In genomic region chr1:40161888-40162397, GRCh38 we compare ENCODE assay signal across 9 cellular contexts. TPM values are rescaled to one million over a fixed set of nuclear protein-coding genes. Genes with fewer than 3 reads are reported as not detected.
A peak's percentile ranks its signal among the peaks of the same experiment; 100 is the strongest.
DNase-seq lines count a peak whose midpoint lies in the region; ATAC-seq, FAIRE-seq and TF ChIP-seq lines count a peak whose summit lies in the region.
"Had no signal": no experiment of that assay in that cellular context is flagged by ENCODE, and none has a peak within 500 bp of the region (broad histone marks: within the 10 kb centered on the region; RNA-seq: fewer than 3 reads in every experiment).

No MANE protein-coding gene starts in this region.

- peak; percentile 16 to 28 for DNase-seq in stimulated activated CD4-positive, alpha-beta T cell treated with anti-CD3 and anti-CD28 coated beads, Interleukin-2, amount 100 ng/mL, for 48 hours
- no peak for DNase-seq in stimulated activated CD4-positive, alpha-beta T cell treated with anti-CD3 and anti-CD28 coated beads, Interleukin-4, amount 100 ng/mL, for 24 hours
- DNase-seq in keratinocyte (ENCODE audit: low read depth, low spot score) (no peak), upper lobe of left lung (no peak), NCI-H69 (lab: John Stamatoyannopoulos, UW) (no peak)
- DNase-seq in activated CD4-positive, alpha-beta T cell treated with anti-CD3 and anti-CD28 coated beads, Interleukin-2, amount 10 ng/mL, durations not matched to agents 24 days and 14 days, result no peak

- peak overlapping the region; percentile 90 for H3K27ac ChIP-seq in VCaP
- H3K27ac ChIP-seq in keratinocyte (ENCODE audit: control insufficient read depth, insufficient read depth, low read length), result peak overlapping the region; percentile 95
- H3K27ac ChIP-seq in upper lobe of left lung, result peak overlapping the region; percentile 91 to 98 (median 94)

- WGBS in upper lobe of left lung, 2 donors, result 0 to 1% methylated on average over 11 to 16 of the region's 16 CpGs

- TF ChIP-seq POLR2A in upper lobe of left lung (IDR thresholded peaks at IDR 0.05), result no peak

- H3K4me3 ChIP-seq in keratinocyte (ENCODE audit: control insufficient read depth in 2 of 3, extremely low read depth in 1 of 3, insufficient read depth in 2 of 3, low read depth in 1 of 3, low read length in 3 of 3) (peak overlapping the region; percentile 70 to 76 (median 71)), upper lobe of left lung (peak overlapping the region; percentile 57 to 93 (median 74))

- TF ChIP-seq CTCF in VCaP (conservative IDR thresholded peaks at IDR 0.05) (0 out of 2 replicates have a peak, but pooled peaks have one; percentile 9), keratinocyte (optimal IDR thresholded peaks at IDR 0.05 in 1 of 3, IDR thresholded peaks at IDR 0.05 in 1 of 3, conservative IDR thresholded peaks at IDR 0.05 in 1 of 3; ENCODE audit: extremely low read depth in 1 of 3, insufficient read depth in 2 of 3, low read length in 3 of 3) (peak in 2 of 3 experiments; percentile 14 to 30), upper lobe of left lung (IDR thresholded peaks at IDR 0.05) (no peak)

- peaks cover 20% of the 10 kb centered on the region for H3K36me3 Mint-ChIP-seq in activated CD4-positive, alpha-beta T cell treated with anti-CD3 and anti-CD28 coated beads, Interleukin-2, amount 10 ng/mL, durations not matched to agents 24 days and 14 days (ENCODE audit: low read depth)

- H4K20me1 ChIP-seq in keratinocyte (ENCODE audit: control insufficient read depth, extremely low read depth, insufficient read depth, low read length), result peaks cover 5% of the 10 kb centered on the region

- TF ChIP-seq EP300 in upper lobe of left lung (IDR thresholded peaks at IDR 0.05), result no peak

- dilution Hi-C loops in keratinocyte (cut with MboI; ENCODE audit: extremely low pct_ligation_motif_present, low sequenced_read_pairs), result no loop called here

- no peak overlapping the region for H3K27ac Mint-ChIP-seq in activated CD4-positive, alpha-beta T cell treated with anti-CD3 and anti-CD28 coated beads, Interleukin-2, amount 10 ng/mL, durations not matched to agents 24 days and 14 days
- H3K27ac Mint-ChIP-seq: dendritic cell treated with granulocyte-macrophage colony-stimulating factor and Interleukin-4, amounts not matched to agents 40 ng/mL and 50 ng/mL, for 4 days had no signal

- H3K27me3 ChIP-seq in keratinocyte (ENCODE audit: control insufficient read depth, extremely low read depth, insufficient read depth, low read length) (no peaks in the 10 kb centered on the region), upper lobe of left lung (no peaks in the 10 kb centered on the region)

- peaks cover 2% of the 10 kb centered on the region for H3K27me3 Mint-ChIP-seq in activated CD4-positive, alpha-beta T cell treated with anti-CD3 and anti-CD28 coated beads, Interleukin-2, amount 10 ng/mL, durations not matched to agents 24 days and 14 days

- peak overlapping the region; percentile 99 for H3K9ac ChIP-seq in keratinocyte (ENCODE audit: control insufficient read depth, extremely low read depth, insufficient read depth, low read length)

- intact Hi-C loops in activated CD4-positive, alpha-beta T cell treated with anti-CD3 and anti-CD28 coated beads, Interleukin-2, amount 10 ng/mL, durations not matched to agents 24 days and 14 days (cut with micrococcal nuclease), result loop anchor here (1.0 to 5.0 kb wide), 9 partner anchors 60 to 370 kb away; partner anchors contain the start of genes PPT1, ZMPSTE24 and ZNF684

- H3K4me2 ChIP-seq in keratinocyte (ENCODE audit: control insufficient read depth, extremely low read depth, insufficient read depth, low read depth, low read length), result peak overlapping the region; percentile 86

- no peak for FAIRE-seq in keratinocyte (lab: Jason Lieb, UNC)

- peaks cover 11% of the 10 kb centered on the region for H3K4me1 ChIP-seq in keratinocyte (ENCODE audit: control insufficient read depth, extremely low read depth, insufficient read depth, low read length)
- H3K4me1 ChIP-seq in upper lobe of left lung, result peaks cover 26 to 39% (median 29%) of the 10 kb centered on the region in 4 donors

- peaks cover 2% of the 10 kb centered on the region for H3K9me1 ChIP-seq in keratinocyte (ENCODE audit: control insufficient read depth, extremely low read depth, insufficient read depth, low read length)

- H3K9me3 Mint-ChIP-seq in activated CD4-positive, alpha-beta T cell treated with anti-CD3 and anti-CD28 coated beads, Interleukin-2, amount 10 ng/mL, durations not matched to agents 24 days and 14 days, result no peaks in the 10 kb centered on the region
- H3K9me3 Mint-ChIP-seq: dendritic cell treated with granulocyte-macrophage colony-stimulating factor and Interleukin-4, amounts not matched to agents 40 ng/mL and 50 ng/mL, for 4 days had no signal

- H3K4me1 Mint-ChIP-seq in activated CD4-positive, alpha-beta T cell treated with anti-CD3 and anti-CD28 coated beads, Interleukin-2, amount 10 ng/mL, durations not matched to agents 24 days and 14 days, result peaks cover 31% of the 10 kb centered on the region

- ATAC-seq in upper lobe of left lung (ENCODE audit: low FRiP score in 2 of 2), result no peak
- no peak for ATAC-seq in GM19328 (IDR thresholded peaks at IDR 0.05; ENCODE audit: unreplicated experiment)

- H2AFZ ChIP-seq in keratinocyte (ENCODE audit: control insufficient read depth, low read length), result peak overlapping the region; percentile 95

- no peaks in the 10 kb centered on the region for H3K9me3 ChIP-seq in keratinocyte (ENCODE audit: control insufficient read depth, low read depth, low read length)
- H3K9me3 ChIP-seq in upper lobe of left lung, result no peaks in the 10 kb centered on the region

- H3K36me3 ChIP-seq in keratinocyte (ENCODE audit: control insufficient read depth in 2 of 2, extremely low read depth in 1 of 2, insufficient read depth in 2 of 2, low read length in 2 of 2) (no peaks in the 10 kb centered on the region), upper lobe of left lung (no peaks in the 10 kb centered on the region)

- H3K79me2 ChIP-seq in keratinocyte (ENCODE audit: control insufficient read depth, insufficient read depth, low read length), result peaks cover 57% of the 10 kb centered on the region

- no peak overlapping the region for H3K4me3 Mint-ChIP-seq in activated CD4-positive, alpha-beta T cell treated with anti-CD3 and anti-CD28 coated beads, Interleukin-2, amount 10 ng/mL, durations not matched to agents 24 days and 14 days
- H3K4me3 Mint-ChIP-seq: dendritic cell treated with granulocyte-macrophage colony-stimulating factor and Interleukin-4, amounts not matched to agents 40 ng/mL and 50 ng/mL, for 4 days had no signal

RNA-seq across cellular contexts. Expression of gene RLF, which starts 0.8 kb away (rescaled TPM):
- polyA plus RNA-seq in keratinocyte, result 7.0 to 10.7 TPM (median 7.5 TPM) in 3 replicates
- 12.4 TPM for polyA plus RNA-seq in keratinocyte (2011; ENCODE audit: low read depth)
- 3.3 and 7.5 TPM in 2 replicates for polyA plus RNA-seq in keratinocyte (2011; cell fraction: cytosol; rRNA removed)
- 13.1 and 15.0 TPM in 2 replicates for polyA plus RNA-seq in keratinocyte (2011; cell fraction: nucleus; rRNA removed)
- 8.0 and 17.1 TPM in 2 replicates for polyA plus RNA-seq in keratinocyte (2012; ENCODE audit: low replicate concordance)
- 2.0 to 26.3 TPM (median 12.0 TPM) in 3 replicates for polyA minus RNA-seq in keratinocyte
- polyA minus RNA-seq in keratinocyte (2011; cell fraction: cytosol; rRNA and poly(A)+ RNA removed), result 8.1 TPM
- polyA minus RNA-seq in keratinocyte (2011; cell fraction: nucleus; rRNA and poly(A)+ RNA removed), result 16.9 and 32.9 TPM in 2 replicates
- total RNA-seq in upper lobe of left lung, result 10 to 100 TPM in 4 of 6 donors, 1 to 10 TPM in 2; 8.9 to 22.3 (median 11.0) TPM
- 21.2 TPM in 2 replicates for total RNA-seq in activated CD4-positive, alpha-beta T cell treated with anti-CD3 and anti-CD28 coated beads, Interleukin-2, amount 10 ng/mL, durations not matched to agents 24 days and 14 days

Comparison
In these comparisons a context has a peak if more than half of its experiments do, and no peak if none do; other contexts are left out.
1. DNase-seq: peak in stimulated activated CD4-positive, alpha-beta T cell treated with anti-CD3 and anti-CD28 coated beads, Interleukin-2, amount 100 ng/mL, for 48 hours (2 of 2); none in stimulated activated CD4-positive, alpha-beta T cell treated with anti-CD3 and anti-CD28 coated beads, Interleukin-4, amount 100 ng/mL, for 24 hours (single experiment), keratinocyte (single experiment), upper lobe of left lung (0 of 2), NCI-H69 (single experiment) and activated CD4-positive, alpha-beta T cell treated with anti-CD3 and anti-CD28 coated beads, Interleukin-2, amount 10 ng/mL, durations not matched to agents 24 days and 14 days (single experiment).
2. CTCF ChIP-seq: peak in VCaP (single experiment) and keratinocyte (2 of 3); none in upper lobe of left lung (0 of 6).
3. Peak in every context shown above with its lines, with median percentiles within 50 percentile points of each other: H3K27ac ChIP-seq.